ENCODE assay signal across 17 cellular contexts in the genomic region with DNA sequence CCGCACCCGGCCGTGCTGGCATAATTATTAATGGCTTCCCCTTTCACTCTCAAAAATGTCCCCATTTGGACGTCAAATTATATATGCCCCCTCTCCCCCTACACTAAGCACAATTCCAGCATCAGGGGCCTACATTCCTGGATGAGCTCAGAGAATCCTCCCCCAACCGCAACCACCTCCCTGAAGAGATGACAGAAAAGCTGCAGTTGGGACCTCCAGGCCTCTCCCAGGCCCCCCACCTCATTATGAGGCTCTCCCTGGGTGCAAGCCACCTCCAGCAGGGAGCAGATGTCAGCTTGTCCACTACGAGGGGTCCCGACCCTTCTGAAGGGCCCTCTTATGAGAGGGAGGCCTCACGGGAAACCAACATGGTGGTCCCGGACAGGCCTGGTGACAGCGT. TPM values are rescaled to one million over a fixed set of nuclear protein-coding genes. Genes with fewer than 3 reads are reported as not detected.
"Had no signal": no experiment of that assay in that cellular context is flagged by ENCODE, and none has a peak within 500 bp of the region (broad histone marks: within the 10 kb centered on the region; RNA-seq: fewer than 3 reads in every experiment).

No MANE protein-coding gene starts in this region.

- H3K27me3 ChIP-seq: heart right ventricle, right atrium auricular region, spleen, transverse colon had no signal

- H3K9me3 ChIP-seq: heart right ventricle, mucosa of descending colon, prostate gland, right atrium auricular region, spleen, transverse colon had no signal

- H3K4me1 ChIP-seq: prostate gland had no signal

- H3K27ac ChIP-seq: epithelial cell of prostate, heart right ventricle, prostate gland, right atrium auricular region, spleen, transverse colon had no signal

- H3K36me3 ChIP-seq: prostate gland, transverse colon had no signal

- H3K4me3 ChIP-seq: heart right ventricle, mucosa of descending colon, prostate gland, right atrium auricular region, spleen, transverse colon had no signal

- DNase-seq: activated CD4-positive, alpha-beta T cell treated with anti-CD3 and anti-CD28 coated beads for 48 hours; activated CD8-positive, alpha-beta T cell treated with anti-CD3 and anti-CD28 coated beads for 36 hours; activated gamma-delta T cell treated with Interleukin-2 at 50 U/mL for 16 hours; cortex of kidney; heart right ventricle; mesendoderm; spleen; stimulated activated CD4-positive, alpha-beta T cell treated with anti-CD3 and anti-CD28 coated beads, Interleukin-4, amount 100 ng/mL, for 4 hours; SW 1271; transverse colon had no signal

RNA-seq across cellular contexts. Expression of gene P2RX1, which starts 51.7 kb away (rescaled TPM):
- total RNA-seq: bronchial epithelial cell, neural crest cell, osteocyte had no signal
